Comparison of ENCODE assay signal across 8 cellular contexts in genomic region chr7:120951309-120951706, GRCh38. TPM values are rescaled to one million over a fixed set of nuclear protein-coding genes. Genes with fewer than 3 reads are reported as not detected.
DNase-seq lines count a peak whose midpoint lies in the region; ATAC-seq lines count a peak whose summit lies in the region.

No MANE protein-coding gene starts in this region.

- H3K4me1 Mint-ChIP-seq in stimulated activated naive CD8-positive, alpha-beta T cell treated with anti-CD3 and anti-CD28 coated beads, Interleukin-15, Interleukin-2, amounts not matched to agents 100 ng/mL and 50 ng/mL, for 24 hours (ENCODE audit: low read depth), result peaks cover 27% of the 10 kb centered on the region

- peak overlapping the region; percentile 92 for H3K4me3 Mint-ChIP-seq in stimulated activated naive CD8-positive, alpha-beta T cell treated with anti-CD3 and anti-CD28 coated beads, Interleukin-15, Interleukin-2, amounts not matched to agents 100 ng/mL and 50 ng/mL, for 24 hours

- H3K27ac Mint-ChIP-seq in stimulated activated naive CD8-positive, alpha-beta T cell treated with anti-CD3 and anti-CD28 coated beads, Interleukin-15, Interleukin-2, amounts not matched to agents 100 ng/mL and 50 ng/mL, for 24 hours, result peak overlapping the region; percentile 95

- peaks cover 15 to 20% of the 10 kb centered on the region in 2 donors for H3K36me3 ChIP-seq in mucosa of rectum (ENCODE audit: control insufficient read depth in 2 of 2, insufficient read depth in 2 of 2, low read length in 2 of 2)
- no peaks in the 10 kb centered on the region for H3K36me3 ChIP-seq in aorta (ENCODE audit: control insufficient read depth in 1 of 2, insufficient read depth in 2 of 2, low read length in 1 of 2)

- H3K9ac ChIP-seq in mucosa of rectum (ENCODE audit: low read depth in 1 of 2, low read length in 2 of 2), result peak overlapping the region; percentile 48 to 86

- H3K27me3 ChIP-seq in mucosa of rectum (ENCODE audit: control insufficient read depth in 2 of 2, insufficient read depth in 2 of 2, low read length in 2 of 2) (no peaks in the 10 kb centered on the region), aorta (ENCODE audit: control insufficient read depth in 1 of 2, insufficient read depth in 2 of 2, low read length in 1 of 2) (no peaks in the 10 kb centered on the region)

- peaks cover 35% of the 10 kb centered on the region for H3K36me3 Mint-ChIP-seq in stimulated activated naive CD8-positive, alpha-beta T cell treated with anti-CD3 and anti-CD28 coated beads, Interleukin-15, Interleukin-2, amounts not matched to agents 100 ng/mL and 50 ng/mL, for 24 hours (ENCODE audit: low read depth)

- H3K27ac ChIP-seq in caudate nucleus (ENCODE audit: low read depth, low read length) (peak overlapping the region; percentile 100), mucosa of rectum (ENCODE audit: low read depth in 2 of 2, low read length in 2 of 2) (peak overlapping the region; percentile 97 to 98), aorta (ENCODE audit: low read depth in 1 of 2, low read length in 2 of 2) (peak overlapping the region; percentile 80 to 99)

- intact Hi-C loops in aorta (cut with DNase I), result loop anchor here in 1 of 2 donors (2.0 kb wide), 1 partner anchor 93 kb away; the partner anchor contains the start of gene TSPAN12

- H3K4me3 ChIP-seq in mucosa of rectum (ENCODE audit: low read length in 2 of 2) (peak overlapping the region; percentile 75 to 88), aorta (ENCODE audit: low read length in 2 of 2) (peak overlapping the region; percentile 85 to 94)

- peaks cover 6% of the 10 kb centered on the region for H3K27me3 Mint-ChIP-seq in stimulated activated naive CD8-positive, alpha-beta T cell treated with anti-CD3 and anti-CD28 coated beads, Interleukin-15, Interleukin-2, amounts not matched to agents 100 ng/mL and 50 ng/mL, for 24 hours

- peaks cover 8 to 14% of the 10 kb centered on the region in 2 donors for H3K4me1 ChIP-seq in mucosa of rectum (ENCODE audit: control insufficient read depth in 2 of 2, insufficient read depth in 2 of 2, low read length in 2 of 2)
- H3K4me1 ChIP-seq in aorta (ENCODE audit: control insufficient read depth in 1 of 2, insufficient read depth in 2 of 2, low read length in 2 of 2), result peaks cover 0 to 3% of the 10 kb centered on the region in 2 donors

- H3K9me3 Mint-ChIP-seq in stimulated activated naive CD8-positive, alpha-beta T cell treated with anti-CD3 and anti-CD28 coated beads, Interleukin-15, Interleukin-2, amounts not matched to agents 100 ng/mL and 50 ng/mL, for 24 hours, result no peaks in the 10 kb centered on the region

- 0 to 1% methylated on average over 8 of the region's 8 CpGs for WGBS in aorta, 2 donors

- no peak for DNase-seq in stimulated activated naive CD8-positive, alpha-beta T cell treated with anti-CD3 and anti-CD28 coated beads, Interleukin-15, Interleukin-2, amounts not matched to agents 100 U/mL and 50 U/mL, for 24 hours
- no peak for DNase-seq in caudate nucleus (lab: John Stamatoyannopoulos, UW)
- no peak for DNase-seq in aorta
- DNase-seq in stimulated activated naive CD4-positive, alpha-beta T cell (lab: John Stamatoyannopoulos, UW), result no peak

- H3K9me3 ChIP-seq in mucosa of rectum (ENCODE audit: control insufficient read depth in 2 of 2, low read length in 2 of 2) (no peaks in the 10 kb centered on the region), aorta (ENCODE audit: control insufficient read depth, low read length) (no peaks in the 10 kb centered on the region)

- no peak for ATAC-seq in stimulated activated naive CD8-positive, alpha-beta T cell treated with anti-CD3 and anti-CD28 coated beads, Interleukin-15, Interleukin-2, amounts not matched to agents 100 U/mL and 50 U/mL, for 24 hours
- ATAC-seq in aorta (ENCODE audit: low FRiP score) (peak; percentile 83), GM18873 (IDR thresholded peaks at IDR 0.05; ENCODE audit: low FRiP score, unreplicated experiment) (no peak), HG03439 (IDR thresholded peaks at IDR 0.05; ENCODE audit: unreplicated experiment) (no peak)

RNA-seq across cellular contexts. Expression of gene ING3, which starts 0.7 kb away (rescaled TPM):
- total RNA-seq in aorta, result 10 to 100 TPM; 15.9 to 16.0 TPM
- polyA plus RNA-seq in aorta, result 10 to 100 TPM in 1 of 2 donors, 1 to 10 TPM in 1; 7.5 to 15.4 TPM

RNA-seq across cellular contexts. Expression of gene CPED1, which starts 37.2 kb away (rescaled TPM):
- 100 to 1,000 TPM; 119 to 201 TPM for total RNA-seq in aorta
- polyA plus RNA-seq in aorta, result 10 to 100 TPM; 35.3 to 39.5 TPM
